ENCODE assay signal across 1 cellular context in genomic region chr3:127263586-127264231, GRCh38.
TF ChIP-seq lines count a peak whose summit lies in the region.

No MANE protein-coding gene starts in this region.

TF ChIP-seq in SK-N-SH treated with all-trans-retinoic acid at 6 μM for 48 hours, 23 proteins besides CTCF, POLR2A, EP300 and RAD21 (continued from another document):
- TF ChIP-seq TSHZ2 (CRISPR knock-in tag; IDR thresholded peaks at IDR 0.05) (no peak), POU6F1 (CRISPR knock-in tag; IDR thresholded peaks at IDR 0.05; ENCODE audit: borderline replicate concordance, low read depth) (no peak), RARB (CRISPR knock-in tag; IDR thresholded peaks at IDR 0.05) (no peak), PPARA (CRISPR knock-in tag; IDR thresholded peaks at IDR 0.05; ENCODE audit: borderline replicate concordance) (no peak), SNAI2 (CRISPR knock-in tag; IDR thresholded peaks at IDR 0.05) (no peak), TOX (CRISPR knock-in tag; IDR thresholded peaks at IDR 0.05; ENCODE audit: borderline replicate concordance) (no peak), ZNF70 (CRISPR knock-in tag; IDR thresholded peaks at IDR 0.05) (no peak), ZNF8 (CRISPR knock-in tag; IDR thresholded peaks at IDR 0.05) (no peak), ZNF565 (CRISPR knock-in tag; conservative IDR thresholded peaks at IDR 0.05; ENCODE audit: low read depth) (no peak), CSDC2 (CRISPR knock-in tag; IDR thresholded peaks at IDR 0.05) (no peak), CSRNP3 (CRISPR knock-in tag; IDR thresholded peaks at IDR 0.05) (no peak), GLIS3 (CRISPR knock-in tag; IDR thresholded peaks at IDR 0.05) (no peak), ZFP3 (CRISPR knock-in tag; IDR thresholded peaks at IDR 0.05) (no peak), ESRRG (CRISPR knock-in tag; IDR thresholded peaks at IDR 0.05) (no peak), BACH2 (CRISPR knock-in tag; IDR thresholded peaks at IDR 0.05; ENCODE audit: borderline replicate concordance) (no peak), ISL1 (CRISPR knock-in tag; IDR thresholded peaks at IDR 0.05) (no peak), ZC3H10 (CRISPR knock-in tag; IDR thresholded peaks at IDR 0.05) (no peak)
